ENCODE assay signal across 1 cellular context in the genomic region with DNA sequence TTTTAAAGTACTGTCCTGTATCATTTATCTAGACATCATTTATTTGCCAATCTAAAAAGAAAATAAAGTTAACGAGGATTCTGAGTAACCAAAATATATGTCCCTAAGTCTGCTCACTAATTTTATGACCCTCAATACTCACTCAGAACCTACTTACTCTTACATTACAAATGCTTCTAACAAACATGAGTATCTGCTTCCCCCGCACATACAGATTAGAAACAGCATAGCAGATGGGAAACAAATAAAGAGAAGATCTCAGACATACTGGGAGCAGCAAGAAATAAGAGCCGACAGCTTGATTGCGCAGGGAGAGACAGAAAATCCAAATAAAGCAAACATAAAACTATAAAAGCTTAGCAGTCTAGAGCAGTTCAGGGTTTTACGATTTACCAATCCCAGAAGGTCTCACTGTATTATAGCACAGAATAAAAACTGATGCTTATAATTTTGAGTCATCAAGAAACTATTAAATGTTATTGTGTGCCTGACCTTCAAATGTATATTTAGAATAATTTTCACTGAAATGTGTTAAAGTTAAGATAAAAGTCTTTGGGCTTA.
A peak's percentile ranks its signal among the peaks of the same experiment; 100 is the strongest.
TF ChIP-seq lines count a peak whose summit lies in the region.

No MANE protein-coding gene starts in this region.

TF ChIP-seq in HEK293, 187 proteins besides CTCF, POLR2A, EP300 and RAD21 (continued from another document and continues in another):
- TF ChIP-seq ZNF391 (tag by site-specific recombination; IDR thresholded peaks at IDR 0.05; ENCODE audit: borderline replicate concordance, low read depth) (no peak), KLF8 (tag by site-specific recombination; IDR thresholded peaks at IDR 0.05) (no peak), ZNF404 (tag by site-specific recombination; IDR thresholded peaks at IDR 0.05) (no peak), ZBTB7A (tag by site-specific recombination; IDR thresholded peaks at IDR 0.05; ENCODE audit: low read depth) (no peak), ZNF214 (tag by site-specific recombination; IDR thresholded peaks at IDR 0.05; ENCODE audit: borderline replicate concordance) (no peak), ZNF416 (tag by site-specific recombination; IDR thresholded peaks at IDR 0.05) (no peak), ZNF16 (tag by site-specific recombination; IDR thresholded peaks at IDR 0.05; ENCODE audit: low read depth) (no peak), ZEB2 (tag by site-specific recombination; IDR thresholded peaks at IDR 0.05) (no peak), ZNF311 (tag by site-specific recombination; IDR thresholded peaks at IDR 0.05; ENCODE audit: borderline replicate concordance) (no peak), ZNF341 (tag by site-specific recombination; IDR thresholded peaks at IDR 0.05; ENCODE audit: low read depth) (0 out of 2 replicates have a peak, but pooled peaks have one; percentile 11), SETDB1 (IDR thresholded peaks at IDR 0.05; ENCODE audit: insufficient read length, low read length) (no peak), ZNF777 (tag by site-specific recombination; IDR thresholded peaks at IDR 0.05; ENCODE audit: borderline replicate concordance) (no peak), OVOL3 (tag by site-specific recombination; IDR thresholded peaks at IDR 0.05) (peak; percentile 48; the same call in 1 of the 2 replicates), BCL11A (tag by site-specific recombination; IDR thresholded peaks at IDR 0.05; ENCODE audit: low read depth) (no peak), MYNN (tag by site-specific recombination; IDR thresholded peaks at IDR 0.05; ENCODE audit: borderline replicate concordance) (no peak), ZFP69B (tag by site-specific recombination; IDR thresholded peaks at IDR 0.05) (no peak), ZBTB17 (tag by site-specific recombination; IDR thresholded peaks at IDR 0.05) (no peak), PRDM4 (tag by site-specific recombination; IDR thresholded peaks at IDR 0.05) (peak; percentile 81), ZSCAN30 (tag by site-specific recombination; IDR thresholded peaks at IDR 0.05) (no peak), ZNF558 (tag by site-specific recombination; IDR thresholded peaks at IDR 0.05) (no peak), ZNF660 (tag by site-specific recombination; IDR thresholded peaks at IDR 0.05) (no peak), ZNF600 (tag by site-specific recombination; IDR thresholded peaks at IDR 0.05) (no peak), KLF17 (tag by site-specific recombination; IDR thresholded peaks at IDR 0.05) (no peak), ZNF335 (tag by site-specific recombination; conservative IDR thresholded peaks at IDR 0.05) (no peak), ZNF513 (tag by site-specific recombination; IDR thresholded peaks at IDR 0.05) (no peak), KLF1 (tag by site-specific recombination; IDR thresholded peaks at IDR 0.05) (no peak), ZNF292 (tag by site-specific recombination; IDR thresholded peaks at IDR 0.05; ENCODE audit: borderline replicate concordance, low read depth) (no peak), ZNF169 (tag by site-specific recombination; IDR thresholded peaks at IDR 0.05) (no peak), HOXC10 (CRISPR knock-in tag; IDR thresholded peaks at IDR 0.05) (no peak), ZNF202 (tag by site-specific recombination; IDR thresholded peaks at IDR 0.05; ENCODE audit: borderline replicate concordance) (no peak), SP2 (tag by site-specific recombination; IDR thresholded peaks at IDR 0.05) (no peak), ZNF610 (tag by site-specific recombination; IDR thresholded peaks at IDR 0.05; ENCODE audit: borderline replicate concordance) (no peak), WT1 (tag by site-specific recombination; IDR thresholded peaks at IDR 0.05) (0 out of 2 replicates have a peak, but pooled peaks have one; percentile 38), SALL2 (tag by site-specific recombination; IDR thresholded peaks at IDR 0.05; ENCODE audit: borderline replicate concordance) (no peak), ZNF654 (tag by site-specific recombination; IDR thresholded peaks at IDR 0.05; ENCODE audit: low read depth) (no peak)
- TF ChIP-seq, protein P1, sequence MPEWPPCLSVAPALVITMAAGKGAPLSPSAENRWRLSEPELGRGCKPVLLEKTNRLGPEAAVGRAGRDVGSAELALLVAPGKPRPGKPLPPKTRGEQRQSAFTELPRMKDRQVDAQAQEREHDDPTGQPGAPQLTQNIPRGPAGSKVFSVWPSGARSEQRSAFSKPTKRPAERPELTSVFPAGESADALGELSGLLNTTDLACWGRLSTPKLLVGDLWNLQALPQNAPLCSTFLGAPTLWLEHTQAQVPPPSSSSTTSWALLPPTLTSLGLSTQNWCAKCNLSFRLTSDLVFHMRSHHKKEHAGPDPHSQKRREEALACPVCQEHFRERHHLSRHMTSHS (tag by site-specific recombination; IDR thresholded peaks at IDR 0.05) = no peak
- TF ChIP-seq, protein P2, sequence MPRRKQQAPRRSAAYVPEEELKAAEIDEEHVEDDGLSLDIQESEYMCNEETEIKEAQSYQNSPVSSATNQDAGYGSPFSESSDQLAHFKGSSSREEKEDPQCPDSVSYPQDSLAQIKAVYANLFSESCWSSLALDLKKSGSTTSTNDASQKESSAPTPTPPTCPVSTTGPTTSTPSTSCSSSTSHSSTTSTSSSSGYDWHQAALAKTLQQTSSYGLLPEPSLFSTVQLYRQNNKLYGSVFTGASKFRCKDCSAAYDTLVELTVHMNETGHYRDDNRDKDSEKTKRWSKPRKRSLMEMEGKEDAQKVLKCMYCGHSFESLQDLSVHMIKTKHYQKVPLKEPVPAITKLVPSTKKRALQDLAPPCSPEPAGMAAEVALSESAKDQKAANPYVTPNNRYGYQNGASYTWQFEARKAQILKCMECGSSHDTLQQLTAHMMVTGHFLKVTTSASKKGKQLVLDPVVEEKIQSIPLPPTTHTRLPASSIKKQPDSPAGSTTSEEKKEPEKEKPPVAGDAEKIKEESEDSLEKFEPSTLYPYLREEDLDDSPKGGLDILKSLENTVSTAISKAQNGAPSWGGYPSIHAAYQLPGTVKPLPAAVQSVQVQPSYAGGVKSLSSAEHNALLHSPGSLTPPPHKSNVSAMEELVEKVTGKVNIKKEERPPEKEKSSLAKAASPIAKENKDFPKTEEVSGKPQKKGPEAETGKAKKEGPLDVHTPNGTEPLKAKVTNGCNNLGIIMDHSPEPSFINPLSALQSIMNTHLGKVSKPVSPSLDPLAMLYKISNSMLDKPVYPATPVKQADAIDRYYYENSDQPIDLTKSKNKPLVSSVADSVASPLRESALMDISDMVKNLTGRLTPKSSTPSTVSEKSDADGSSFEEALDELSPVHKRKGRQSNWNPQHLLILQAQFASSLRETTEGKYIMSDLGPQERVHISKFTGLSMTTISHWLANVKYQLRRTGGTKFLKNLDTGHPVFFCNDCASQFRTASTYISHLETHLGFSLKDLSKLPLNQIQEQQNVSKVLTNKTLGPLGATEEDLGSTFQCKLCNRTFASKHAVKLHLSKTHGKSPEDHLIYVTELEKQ (tag by site-specific recombination; IDR thresholded peaks at IDR 0.05; ENCODE audit: borderline replicate concordance) = peak; percentile 58; the same call in 1 of the 2 replicates
- TF ChIP-seq, protein P3, sequence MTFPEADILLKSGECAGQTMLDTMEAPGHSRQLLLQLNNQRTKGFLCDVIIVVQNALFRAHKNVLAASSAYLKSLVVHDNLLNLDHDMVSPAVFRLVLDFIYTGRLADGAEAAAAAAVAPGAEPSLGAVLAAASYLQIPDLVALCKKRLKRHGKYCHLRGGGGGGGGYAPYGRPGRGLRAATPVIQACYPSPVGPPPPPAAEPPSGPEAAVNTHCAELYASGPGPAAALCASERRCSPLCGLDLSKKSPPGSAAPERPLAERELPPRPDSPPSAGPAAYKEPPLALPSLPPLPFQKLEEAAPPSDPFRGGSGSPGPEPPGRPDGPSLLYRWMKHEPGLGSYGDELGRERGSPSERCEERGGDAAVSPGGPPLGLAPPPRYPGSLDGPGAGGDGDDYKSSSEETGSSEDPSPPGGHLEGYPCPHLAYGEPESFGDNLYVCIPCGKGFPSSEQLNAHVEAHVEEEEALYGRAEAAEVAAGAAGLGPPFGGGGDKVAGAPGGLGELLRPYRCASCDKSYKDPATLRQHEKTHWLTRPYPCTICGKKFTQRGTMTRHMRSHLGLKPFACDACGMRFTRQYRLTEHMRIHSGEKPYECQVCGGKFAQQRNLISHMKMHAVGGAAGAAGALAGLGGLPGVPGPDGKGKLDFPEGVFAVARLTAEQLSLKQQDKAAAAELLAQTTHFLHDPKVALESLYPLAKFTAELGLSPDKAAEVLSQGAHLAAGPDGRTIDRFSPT (tag by site-specific recombination; IDR thresholded peaks at IDR 0.05) = peak; percentile 14; the same call in 1 of the 2 replicates
- TF ChIP-seq, protein P4, sequence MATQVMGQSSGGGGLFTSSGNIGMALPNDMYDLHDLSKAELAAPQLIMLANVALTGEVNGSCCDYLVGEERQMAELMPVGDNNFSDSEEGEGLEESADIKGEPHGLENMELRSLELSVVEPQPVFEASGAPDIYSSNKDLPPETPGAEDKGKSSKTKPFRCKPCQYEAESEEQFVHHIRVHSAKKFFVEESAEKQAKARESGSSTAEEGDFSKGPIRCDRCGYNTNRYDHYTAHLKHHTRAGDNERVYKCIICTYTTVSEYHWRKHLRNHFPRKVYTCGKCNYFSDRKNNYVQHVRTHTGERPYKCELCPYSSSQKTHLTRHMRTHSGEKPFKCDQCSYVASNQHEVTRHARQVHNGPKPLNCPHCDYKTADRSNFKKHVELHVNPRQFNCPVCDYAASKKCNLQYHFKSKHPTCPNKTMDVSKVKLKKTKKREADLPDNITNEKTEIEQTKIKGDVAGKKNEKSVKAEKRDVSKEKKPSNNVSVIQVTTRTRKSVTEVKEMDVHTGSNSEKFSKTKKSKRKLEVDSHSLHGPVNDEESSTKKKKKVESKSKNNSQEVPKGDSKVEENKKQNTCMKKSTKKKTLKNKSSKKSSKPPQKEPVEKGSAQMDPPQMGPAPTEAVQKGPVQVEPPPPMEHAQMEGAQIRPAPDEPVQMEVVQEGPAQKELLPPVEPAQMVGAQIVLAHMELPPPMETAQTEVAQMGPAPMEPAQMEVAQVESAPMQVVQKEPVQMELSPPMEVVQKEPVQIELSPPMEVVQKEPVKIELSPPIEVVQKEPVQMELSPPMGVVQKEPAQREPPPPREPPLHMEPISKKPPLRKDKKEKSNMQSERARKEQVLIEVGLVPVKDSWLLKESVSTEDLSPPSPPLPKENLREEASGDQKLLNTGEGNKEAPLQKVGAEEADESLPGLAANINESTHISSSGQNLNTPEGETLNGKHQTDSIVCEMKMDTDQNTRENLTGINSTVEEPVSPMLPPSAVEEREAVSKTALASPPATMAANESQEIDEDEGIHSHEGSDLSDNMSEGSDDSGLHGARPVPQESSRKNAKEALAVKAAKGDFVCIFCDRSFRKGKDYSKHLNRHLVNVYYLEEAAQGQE (tag by site-specific recombination; IDR thresholded peaks at IDR 0.05) = no peak
- TF ChIP-seq, protein P5, sequence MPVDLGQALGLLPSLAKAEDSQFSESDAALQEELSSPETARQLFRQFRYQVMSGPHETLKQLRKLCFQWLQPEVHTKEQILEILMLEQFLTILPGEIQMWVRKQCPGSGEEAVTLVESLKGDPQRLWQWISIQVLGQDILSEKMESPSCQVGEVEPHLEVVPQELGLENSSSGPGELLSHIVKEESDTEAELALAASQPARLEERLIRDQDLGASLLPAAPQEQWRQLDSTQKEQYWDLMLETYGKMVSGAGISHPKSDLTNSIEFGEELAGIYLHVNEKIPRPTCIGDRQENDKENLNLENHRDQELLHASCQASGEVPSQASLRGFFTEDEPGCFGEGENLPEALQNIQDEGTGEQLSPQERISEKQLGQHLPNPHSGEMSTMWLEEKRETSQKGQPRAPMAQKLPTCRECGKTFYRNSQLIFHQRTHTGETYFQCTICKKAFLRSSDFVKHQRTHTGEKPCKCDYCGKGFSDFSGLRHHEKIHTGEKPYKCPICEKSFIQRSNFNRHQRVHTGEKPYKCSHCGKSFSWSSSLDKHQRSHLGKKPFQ (tag by site-specific recombination; IDR thresholded peaks at IDR 0.05) = no peak
- TF ChIP-seq, protein P6, sequence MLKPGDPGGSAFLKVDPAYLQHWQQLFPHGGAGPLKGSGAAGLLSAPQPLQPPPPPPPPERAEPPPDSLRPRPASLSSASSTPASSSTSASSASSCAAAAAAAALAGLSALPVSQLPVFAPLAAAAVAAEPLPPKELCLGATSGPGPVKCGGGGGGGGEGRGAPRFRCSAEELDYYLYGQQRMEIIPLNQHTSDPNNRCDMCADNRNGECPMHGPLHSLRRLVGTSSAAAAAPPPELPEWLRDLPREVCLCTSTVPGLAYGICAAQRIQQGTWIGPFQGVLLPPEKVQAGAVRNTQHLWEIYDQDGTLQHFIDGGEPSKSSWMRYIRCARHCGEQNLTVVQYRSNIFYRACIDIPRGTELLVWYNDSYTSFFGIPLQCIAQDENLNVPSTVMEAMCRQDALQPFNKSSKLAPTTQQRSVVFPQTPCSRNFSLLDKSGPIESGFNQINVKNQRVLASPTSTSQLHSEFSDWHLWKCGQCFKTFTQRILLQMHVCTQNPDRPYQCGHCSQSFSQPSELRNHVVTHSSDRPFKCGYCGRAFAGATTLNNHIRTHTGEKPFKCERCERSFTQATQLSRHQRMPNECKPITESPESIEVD (tag by site-specific recombination; IDR thresholded peaks at IDR 0.05) = peak; percentile 87
